In genomic region chr12:122104844-122105243, GRCh38 we compare ENCODE assay signal across 12 cellular contexts. TPM values are rescaled to one million over a fixed set of nuclear protein-coding genes. Genes with fewer than 3 reads are reported as not detected.
DNase-seq lines count a peak whose midpoint lies in the region; ATAC-seq lines count a peak whose summit lies in the region.
"Had no signal": no experiment of that assay in that cellular context is flagged by ENCODE, and none has a peak within 500 bp of the region (broad histone marks: within the 10 kb centered on the region; RNA-seq: fewer than 3 reads in every experiment).

No MANE protein-coding gene starts in this region.

- H3K9me3 ChIP-seq in T-helper 17 cell (ENCODE audit: control insufficient read depth, low read length, poor library complexity, severe bottlenecking) = no peaks in the 10 kb centered on the region
- no peaks in the 10 kb centered on the region for H3K9me3 ChIP-seq in effector memory CD4-positive, alpha-beta T cell (ENCODE audit: control insufficient read depth, low read length)
- H3K9me3 ChIP-seq: right atrium auricular region had no signal

- H3K36me3 ChIP-seq in effector memory CD4-positive, alpha-beta T cell (ENCODE audit: control insufficient read depth, insufficient read depth, low read length) = no peaks in the 10 kb centered on the region
- H3K36me3 ChIP-seq: right atrium auricular region had no signal

- H3K36me3 Mint-ChIP-seq in T-helper 17 cell (ENCODE audit: low read depth) = no peaks in the 10 kb centered on the region
- no peaks in the 10 kb centered on the region for H3K36me3 Mint-ChIP-seq in stimulated activated effector memory CD8-positive, alpha-beta T cell treated with anti-CD3 and anti-CD28 coated beads, Interleukin-12 subunit alpha, Interleukin-12 subunit beta, amount 100 ng/mL, for 72 hours

- H3K4me3 Mint-ChIP-seq in T-helper 17 cell = peak overlapping the region; percentile 74
- peak overlapping the region; percentile 25 for H3K4me3 Mint-ChIP-seq in stimulated activated effector memory CD8-positive, alpha-beta T cell treated with anti-CD3 and anti-CD28 coated beads, Interleukin-12 subunit alpha, Interleukin-12 subunit beta, amount 100 ng/mL, for 72 hours

- no peak overlapping the region for H3K4me3 ChIP-seq in effector memory CD4-positive, alpha-beta T cell (ENCODE audit: insufficient read depth, low read depth, low read length, poor library complexity, severe bottlenecking)
- H3K4me3 ChIP-seq: right atrium auricular region had no signal

- peak; percentile 42 for ATAC-seq in T-helper 17 cell
- peak; percentile 27 for ATAC-seq in stimulated activated effector memory CD8-positive, alpha-beta T cell treated with anti-CD3 and anti-CD28 coated beads, Interleukin-12 subunit alpha, Interleukin-12 subunit beta, amount 100 ng/mL, for 72 hours

- H3K4me1 Mint-ChIP-seq in T-helper 17 cell = peaks cover 57% of the 10 kb centered on the region
- peaks cover 69% of the 10 kb centered on the region for H3K4me1 Mint-ChIP-seq in stimulated activated effector memory CD8-positive, alpha-beta T cell treated with anti-CD3 and anti-CD28 coated beads, Interleukin-12 subunit alpha, Interleukin-12 subunit beta, amount 100 ng/mL, for 72 hours

- H3K27ac ChIP-seq in effector memory CD4-positive, alpha-beta T cell (ENCODE audit: insufficient read depth, low read length, poor library complexity, severe bottlenecking) = peak overlapping the region; percentile 15
- H3K27ac ChIP-seq: brain microvascular endothelial cell, right atrium auricular region had no signal

- peaks cover 39% of the 10 kb centered on the region for H3K4me1 ChIP-seq in effector memory CD4-positive, alpha-beta T cell (ENCODE audit: control insufficient read depth, insufficient read depth, low read length, poor library complexity, severe bottlenecking)

- H3K9me3 Mint-ChIP-seq in stimulated activated effector memory CD8-positive, alpha-beta T cell treated with anti-CD3 and anti-CD28 coated beads, Interleukin-12 subunit alpha, Interleukin-12 subunit beta, amount 100 ng/mL, for 72 hours = no peaks in the 10 kb centered on the region

- H3K27me3 ChIP-seq in effector memory CD4-positive, alpha-beta T cell (replicated peaks; ENCODE audit: control insufficient read depth, insufficient read depth, low read length, poor library complexity, severe bottlenecking) = no peaks in the 10 kb centered on the region
- H3K27me3 ChIP-seq: brain microvascular endothelial cell, right atrium auricular region had no signal

- H3K27me3 Mint-ChIP-seq in T-helper 17 cell = no peaks in the 10 kb centered on the region

- peak; percentile 41 for DNase-seq in activated CD4-positive, alpha-beta T cell treated with anti-CD3 and anti-CD28 coated beads for 48 hours
- DNase-seq in activated CD4-positive, alpha-beta T cell treated with anti-CD3 and anti-CD28 coated beads for 4 hours = no peak
- no peak for DNase-seq in T-helper 17 cell
- DNase-seq in effector memory CD4-positive, alpha-beta T cell = no peak
- no peak for DNase-seq in stimulated activated effector memory CD8-positive, alpha-beta T cell treated with anti-CD3 and anti-CD28 coated beads, Interleukin-12 subunit alpha, Interleukin-12 subunit beta, amount 100 ng/mL, for 72 hours (ENCODE audit: low spot score in 2 of 2)
- no peak for DNase-seq in NCI-H2081 treated with DMSO at 0.1 percent for 48 hours (lab: John Stamatoyannopoulos, UW)
- DNase-seq in NCI-H187 treated with DMSO at 0.1 percent for 48 hours (lab: John Stamatoyannopoulos, UW) = no peak
- no peak for DNase-seq in NCI-H1694 treated with DMSO at 0.1 percent for 48 hours (lab: John Stamatoyannopoulos, UW)
- DNase-seq: brain microvascular endothelial cell, NCI-H1417, NCI-H526 had no signal

- peak overlapping the region; percentile 77 for H3K27ac Mint-ChIP-seq in T-helper 17 cell
- peak overlapping the region; percentile 46 for H3K27ac Mint-ChIP-seq in stimulated activated effector memory CD8-positive, alpha-beta T cell treated with anti-CD3 and anti-CD28 coated beads, Interleukin-12 subunit alpha, Interleukin-12 subunit beta, amount 100 ng/mL, for 72 hours

RNA-seq across cellular contexts. Expression of gene MLXIP, which starts 26.3 kb away (rescaled TPM):
- 10 to 100 TPM; 83.4 to 86.0 TPM for total RNA-seq in T-helper 17 cell
